In genomic region chr10:84552478-84552877, GRCh38 we compare ENCODE assay signal across 12 cellular contexts.
A peak's percentile ranks its signal among the peaks of the same experiment; 100 is the strongest.
DNase-seq lines count a peak whose midpoint lies in the region; ATAC-seq, FAIRE-seq and TF ChIP-seq lines count a peak whose summit lies in the region.
"Had no signal": no experiment of that assay in that cellular context is flagged by ENCODE, and none has a peak within 500 bp of the region (broad histone marks: within the 10 kb centered on the region; RNA-seq: fewer than 3 reads in every experiment).

No MANE protein-coding gene starts in this region.

- H3K4me3 ChIP-seq in GM23338 (no peak overlapping the region), K562 (no peak overlapping the region)

- POLR2A ChIA-PET in K562 (lab: Yijun Ruan, JAX): interaction anchor here (0.6 kb wide), 1 partner anchor 383 kb away, joined by 3 read pairs; no protein-coding TSS in a partner anchor

- H3K4me3 Mint-ChIP-seq in GM23338: no peak overlapping the region

- H3K27me3 ChIP-seq in GM23338 (ENCODE audit: insufficient read depth): no peaks in the 10 kb centered on the region
- peaks cover 0 to 4% of the 10 kb centered on the region in 2 experiments; a peak in 2 of 5 replicates for H3K27me3 ChIP-seq in K562 (ENCODE audit: control insufficient read depth in 2 of 2, insufficient read depth in 2 of 2, low read length in 2 of 2)

- no peak overlapping the region for H3K9ac ChIP-seq in K562 (ENCODE audit: insufficient read depth in 1 of 2, low read depth in 2 of 2, low read length in 2 of 2)

- ATAC-seq in GM23338 (peak; percentile 84), K562 (peak; percentile 62), left lobe of liver (peak; percentile 69), GM21390 (IDR thresholded peaks at IDR 0.05; ENCODE audit: unreplicated experiment) (no peak)

- CTCF ChIA-PET in K562 (lab: Yijun Ruan, JAX; ENCODE audit: low intra/inter-chr PET ratio): no interaction called here

- no peak for TF ChIP-seq POLR2A in K562 (conservative IDR thresholded peaks at IDR 0.05)

- TF ChIP-seq CTCF in GM23338 (conservative IDR thresholded peaks at IDR 0.05; ENCODE audit: low read depth in 2 of 2) (peak in 1 of 2 experiments; percentile 69; a peak in 2 of 4 replicates), K562 (IDR thresholded peaks at IDR 0.05 in 2 of 3, conservative IDR thresholded peaks at IDR 0.05 in 1 of 3; ENCODE audit: insufficient read depth in 2 of 3, low read depth in 1 of 3, low read length in 3 of 3) (peak in 1 of 3 experiments; percentile 27; a peak in 2 of 6 replicates)

- no peak overlapping the region for H3K27ac Mint-ChIP-seq in GM23338

- no peaks in the 10 kb centered on the region for H3K36me3 ChIP-seq in GM23338 (ENCODE audit: insufficient read depth)
- no peaks in the 10 kb centered on the region for H3K36me3 ChIP-seq in K562 (ENCODE audit: control insufficient read depth, insufficient read depth, low read length)

- no peaks in the 10 kb centered on the region for H3K9me3 ChIP-seq in K562 (replicated peaks; ENCODE audit: control insufficient read depth, insufficient read depth, low read depth, low read length)

- DNase-seq in GM23338 (ENCODE audit: low spot score) (peak; percentile 65), HT-29 (ENCODE audit: low spot score) (peak; percentile 23), K562 (ENCODE audit: extremely low read depth in 1 of 4, low spot score in 3 of 4) (no peak), left lobe of liver (ENCODE audit: low spot score) (no peak), ecto neural progenitor cell (ENCODE audit: low spot score) (no peak)
- no peak for DNase-seq in activated CD4-positive, alpha-beta T cell treated with anti-CD3 and anti-CD28 coated beads, Interleukin-2, amount 50 U/mL, for 48 hours
- DNase-seq: KG1, NCI-H1694 treated with DMSO at 0.1 percent for 48 hours, NCI-H446, NCI-H69 had no signal

- H3K79me2 ChIP-seq in GM23338 (replicated peaks; ENCODE audit: insufficient read depth) (no peaks in the 10 kb centered on the region), K562 (ENCODE audit: control insufficient read depth, insufficient read depth, low read length) (no peaks in the 10 kb centered on the region)

- BruUV-seq in K562 (replicated peaks; lab: Mats Ljungman, UMichigan): no TSS peak

- no peaks in the 10 kb centered on the region for H3K9me2 ChIP-seq in GM23338 (ENCODE audit: insufficient read depth)

- in situ Hi-C loops in K562 (cut with MboI): no loop called here

- H3K4me1 ChIP-seq in GM23338 (ENCODE audit: insufficient read depth): no peaks in the 10 kb centered on the region
- peaks cover 0 to 1% of the 10 kb centered on the region in 2 experiments; a peak in 1 of 5 replicates for H3K4me1 ChIP-seq in K562 (replicated peaks in 1 of 2; ENCODE audit: control insufficient read depth in 2 of 2, insufficient read depth in 2 of 2, low read length in 2 of 2)

- H3F3A ChIP-seq in GM23338 (replicated peaks; ENCODE audit: low read depth): no peaks in the 10 kb centered on the region

- intact Hi-C loops in K562 (cut with micrococcal nuclease): no loop called here

- TF ChIP-seq EP300 in K562 (IDR thresholded peaks at IDR 0.05; ENCODE audit: low read length): no peak

- no peaks in the 10 kb centered on the region; the same call in 2 of the 3 replicates for H3K4me1 Mint-ChIP-seq in GM23338

- H3K9me1 ChIP-seq in K562 (ENCODE audit: control insufficient read depth, insufficient read depth, low read length): no peaks in the 10 kb centered on the region

- no peaks in the 10 kb centered on the region for H4K20me1 ChIP-seq in GM23338 (replicated peaks; ENCODE audit: insufficient read depth)
- no peaks in the 10 kb centered on the region for H4K20me1 ChIP-seq in K562 (replicated peaks; ENCODE audit: control insufficient read depth, insufficient read depth, low read length)

- no peak overlapping the region for H2AFZ ChIP-seq in GM23338
- no peak overlapping the region for H2AFZ ChIP-seq in K562 (ENCODE audit: low read depth, low read length)

- peaks cover 3% of the 10 kb centered on the region for H3K27me3 Mint-ChIP-seq in GM23338 (ENCODE audit: insufficient read depth, low read depth, poor library complexity)

- H3K36me3 Mint-ChIP-seq in GM23338 (ENCODE audit: low read depth): no peaks in the 10 kb centered on the region

- TF ChIP-seq RAD21 in K562 (CRISPR knock-in tag; conservative IDR thresholded peaks at IDR 0.05 in 1 of 2, IDR thresholded peaks at IDR 0.05 in 1 of 2): peak in 1 of 2 experiments; percentile 40; a peak in 2 of 4 replicates

- WGBS in K562 (ENCODE audit: insufficient coverage, low coverage, missing lambda C conversion rate): 0% methylated on average over 3 of the region's 3 CpGs

- H3K27ac ChIP-seq in GM23338 (ENCODE audit: low read depth) (no peak overlapping the region), K562 (ENCODE audit: extremely low read depth, low read depth, low read length) (no peak overlapping the region)
- H3K27ac ChIP-seq: C4-2B had no signal

- no peak for FAIRE-seq in K562 (lab: Jason Lieb, UNC)

- H3K4me2 ChIP-seq in GM23338 (no peak overlapping the region), K562 (ENCODE audit: insufficient read depth, low read length) (no peak overlapping the region)

- H3K9me3 Mint-ChIP-seq in GM23338: no peaks in the 10 kb centered on the region

TF ChIP-seq in GM23338, 12 proteins besides CTCF, POLR2A, EP300 and RAD21 (continues in another document):
- TF ChIP-seq EZH2phosphoT487 (IDR thresholded peaks at IDR 0.05; ENCODE audit: unreplicated experiment): no peak
- no peak for TF ChIP-seq REST (IDR thresholded peaks at IDR 0.05; ENCODE audit: unreplicated experiment)
- no peak for TF ChIP-seq NANOG (IDR thresholded peaks at IDR 0.05; ENCODE audit: borderline replicate concordance)

TF ChIP-seq in K562, 482 proteins besides CTCF, POLR2A, EP300 and RAD21 (continues in another document):
- TF ChIP-seq IFI16 (CRISPR knock-in tag; IDR thresholded peaks at IDR 0.05) (no peak), KLF6 (CRISPR knock-in tag; IDR thresholded peaks at IDR 0.05; ENCODE audit: borderline replicate concordance) (no peak), ZNF444 (CRISPR knock-in tag; IDR thresholded peaks at IDR 0.05) (no peak), PRMT5 (CRISPR knock-in tag; IDR thresholded peaks at IDR 0.05) (no peak), CC2D1A (IDR thresholded peaks at IDR 0.05) (no peak), FOS (IDR thresholded peaks at IDR 0.05; ENCODE audit: extremely low read depth, insufficient read length) (no peak), XRCC5 (IDR thresholded peaks at IDR 0.05; ENCODE audit: low read depth, low read length) (no peak), ETS2 (tag; IDR thresholded peaks at IDR 0.05; ENCODE audit: borderline replicate concordance, poor library complexity, severe bottlenecking) (no peak), STAT5B (CRISPR knock-in tag; IDR thresholded peaks at IDR 0.05) (no peak), ZNF830 (CRISPR knock-in tag; IDR thresholded peaks at IDR 0.05) (no peak), CEBPZ (IDR thresholded peaks at IDR 0.05; ENCODE audit: borderline replicate concordance, low read depth, low read length) (no peak), SMAD3 (CRISPR knock-in tag; conservative IDR thresholded peaks at IDR 0.05) (no peak), ZNF75A (CRISPR knock-in tag; IDR thresholded peaks at IDR 0.05) (no peak)
- TF ChIP-seq, protein P1, sequence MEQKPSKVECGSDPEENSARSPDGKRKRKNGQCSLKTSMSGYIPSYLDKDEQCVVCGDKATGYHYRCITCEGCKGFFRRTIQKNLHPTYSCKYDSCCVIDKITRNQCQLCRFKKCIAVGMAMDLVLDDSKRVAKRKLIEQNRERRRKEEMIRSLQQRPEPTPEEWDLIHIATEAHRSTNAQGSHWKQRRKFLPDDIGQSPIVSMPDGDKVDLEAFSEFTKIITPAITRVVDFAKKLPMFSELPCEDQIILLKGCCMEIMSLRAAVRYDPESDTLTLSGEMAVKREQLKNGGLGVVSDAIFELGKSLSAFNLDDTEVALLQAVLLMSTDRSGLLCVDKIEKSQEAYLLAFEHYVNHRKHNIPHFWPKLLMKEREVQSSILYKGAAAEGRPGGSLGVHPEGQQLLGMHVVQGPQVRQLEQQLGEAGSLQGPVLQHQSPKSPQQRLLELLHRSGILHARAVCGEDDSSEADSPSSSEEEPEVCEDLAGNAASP (IDR thresholded peaks at IDR 0.05): no peak
- TF ChIP-seq, protein P2, sequence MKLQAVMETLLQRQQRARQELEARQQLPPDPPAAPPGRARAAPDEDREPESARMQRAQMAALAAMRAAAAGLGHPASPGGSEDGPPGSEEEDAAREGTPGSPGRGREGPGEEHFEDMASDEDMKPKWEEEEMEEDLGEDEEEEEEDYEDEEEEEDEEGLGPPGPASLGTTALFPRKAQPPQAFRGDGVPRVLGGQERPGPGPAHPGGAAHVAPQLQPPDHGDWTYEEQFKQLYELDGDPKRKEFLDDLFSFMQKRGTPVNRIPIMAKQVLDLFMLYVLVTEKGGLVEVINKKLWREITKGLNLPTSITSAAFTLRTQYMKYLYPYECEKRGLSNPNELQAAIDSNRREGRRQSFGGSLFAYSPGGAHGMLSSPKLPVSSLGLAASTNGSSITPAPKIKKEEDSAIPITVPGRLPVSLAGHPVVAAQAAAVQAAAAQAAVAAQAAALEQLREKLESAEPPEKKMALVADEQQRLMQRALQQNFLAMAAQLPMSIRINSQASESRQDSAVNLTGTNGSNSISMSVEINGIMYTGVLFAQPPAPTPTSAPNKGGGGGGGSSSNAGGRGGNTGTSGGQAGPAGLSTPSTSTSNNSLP (IDR thresholded peaks at IDR 0.05; ENCODE audit: borderline replicate concordance, low read depth, low read length): no peak

Comparison
In these comparisons a context has a peak if more than half of its experiments do, and no peak if none do; other contexts are left out.
1. DNase-seq: peak in GM23338 (single experiment) and HT-29 (single experiment); none in K562 (0 of 4), left lobe of liver (single experiment), ecto neural progenitor cell (single experiment) and activated CD4-positive, alpha-beta T cell treated with anti-CD3 and anti-CD28 coated beads, Interleukin-2, amount 50 U/mL, for 48 hours (0 of 2).